Comparison of ENCODE assay signal across 18 cellular contexts in genomic region chr2:44582363-44583008, GRCh38.
A peak's percentile ranks its signal among the peaks of the same experiment; 100 is the strongest.
DNase-seq lines count a peak whose midpoint lies in the region; TF ChIP-seq lines count a peak whose summit lies in the region.
"Had no signal": no experiment of that assay in that cellular context is flagged by ENCODE, and none has a peak within 500 bp of the region (broad histone marks: within the 10 kb centered on the region; RNA-seq: fewer than 3 reads in every experiment).

No MANE protein-coding gene starts in this region.

- no peak overlapping the region for H3K4me3 ChIP-seq in epithelial cell of esophagus (ENCODE audit: low read length)
- no peak overlapping the region for H3K4me3 ChIP-seq in liver (ENCODE audit: low read depth in 1 of 3, low read length in 3 of 3)
- H3K4me3 ChIP-seq: colonic mucosa, right lobe of liver had no signal

- no peaks in the 10 kb centered on the region for H3K9me3 ChIP-seq in liver (ENCODE audit: control insufficient read depth in 4 of 4, low read length in 3 of 4)
- H3K9me3 ChIP-seq: colonic mucosa, right lobe of liver had no signal

- H3K36me3 ChIP-seq in liver (ENCODE audit: control insufficient read depth in 4 of 4, insufficient read depth in 3 of 4, low read depth in 1 of 4, low read length in 3 of 4) = no peaks in the 10 kb centered on the region
- H3K36me3 ChIP-seq: colonic mucosa, right lobe of liver had no signal

- no peak overlapping the region for H3K9ac ChIP-seq in liver (ENCODE audit: low read depth in 1 of 2, low read length in 2 of 2)

- DNase-seq in EL (peak; percentile 8), MV-4-11 (lab: John Stamatoyannopoulos, UW) (peak; percentile 32), epithelial cell of esophagus (ENCODE audit: low read depth) (peak; percentile 83), NCI-H524 (lab: John Stamatoyannopoulos, UW) (no peak), NCI-H2171 treated with DMSO at 0.1 percent for 48 hours (lab: John Stamatoyannopoulos, UW) (no peak), NAMALWA (ENCODE audit: low spot score) (no peak), islet precursor cell (no peak)
- DNase-seq: amniotic stem cell; colonic mucosa; GF-D8; H7; kidney glomerular epithelial cell; NCI-H1092 treated with DMSO at 0.1 percent for 48 hours; nucleus accumbens; right lobe of liver; stimulated activated CD4-positive, alpha-beta T cell treated with anti-CD3 and anti-CD28 coated beads, Interleukin-1b, Interleukin-23, amount 100 ng/mL, for 48 hours; T-cell had no signal

- TF ChIP-seq CTCF in epithelial cell of esophagus (IDR thresholded peaks at IDR 0.05; ENCODE audit: insufficient read depth, low read depth, low read length, missing control alignments) = no peak
- no peak for TF ChIP-seq CTCF in liver (IDR thresholded peaks at IDR 0.05; ENCODE audit: low read depth, low read length, missing input control)

- H3K27ac ChIP-seq in liver (ENCODE audit: low read depth in 1 of 2, low read length in 2 of 2) = no peak overlapping the region
- H3K27ac ChIP-seq: colonic mucosa, right lobe of liver had no signal

- no peaks in the 10 kb centered on the region for H3K27me3 ChIP-seq in liver (ENCODE audit: control insufficient read depth in 4 of 4, insufficient read depth in 4 of 4, low read length in 3 of 4)
- H3K27me3 ChIP-seq: colonic mucosa, right lobe of liver had no signal

- no peak for TF ChIP-seq RAD21 in liver (IDR thresholded peaks at IDR 0.05)

- WGBS in liver = 94% methylated on average over 3 of the region's 3 CpGs

- H3K4me1 ChIP-seq in liver (ENCODE audit: control insufficient read depth in 4 of 4, insufficient read depth in 4 of 4, low read length in 3 of 4) = peaks cover 2 to 19% (median 11%) of the 10 kb centered on the region in 4 donors
- H3K4me1 ChIP-seq: colonic mucosa had no signal

TF ChIP-seq in liver, 16 proteins besides CTCF, POLR2A, EP300 and RAD21:
- TF ChIP-seq JUND (IDR thresholded peaks at IDR 0.05) (no peak), ZBTB33 (IDR thresholded peaks at IDR 0.05) (no peak), HNF4A (conservative IDR thresholded peaks at IDR 0.05) (peak; percentile 32 to 35)

Comparison
In these comparisons a context has a peak if more than half of its experiments do, and no peak if none do; other contexts are left out.
1. DNase-seq: peak in EL (single experiment), MV-4-11 (single experiment) and epithelial cell of esophagus (single experiment); none in NCI-H524 (0 of 2), NCI-H2171 treated with DMSO at 0.1 percent for 48 hours (single experiment), NAMALWA (single experiment) and islet precursor cell (single experiment).